Comparison of ENCODE assay signal across 23 cellular contexts in genomic region chr3:180282386-180282785, GRCh38.
DNase-seq lines count a peak whose midpoint lies in the region; ATAC-seq, FAIRE-seq and TF ChIP-seq lines count a peak whose summit lies in the region.
"Had no signal": no experiment of that assay in that cellular context is flagged by ENCODE, and none has a peak within 500 bp of the region (broad histone marks: within the 10 kb centered on the region; RNA-seq: fewer than 3 reads in every experiment).

No MANE protein-coding gene starts in this region.

- H4K20me1 ChIP-seq in mammary epithelial cell (ENCODE audit: insufficient read depth, low read length), result no peaks in the 10 kb centered on the region
- H4K20me1 ChIP-seq: BLaER1 had no signal

- H3K9me3 ChIP-seq in mammary epithelial cell (replicated peaks; ENCODE audit: insufficient read depth, low read length) (no peaks in the 10 kb centered on the region), breast epithelium (no peaks in the 10 kb centered on the region), MG63 (no peaks in the 10 kb centered on the region), suprapubic skin (no peaks in the 10 kb centered on the region)
- H3K9me3 ChIP-seq: BLaER1, Caco-2, HAP-1 had no signal

- no peak for ATAC-seq in HG02970 (IDR thresholded peaks at IDR 0.05; ENCODE audit: low FRiP score, unreplicated experiment)
- ATAC-seq: CD8-positive, alpha-beta T cell; GM12878 had no signal

- H3K4me2 ChIP-seq in mammary epithelial cell (ENCODE audit: insufficient read depth, low read depth, low read length), result no peak overlapping the region
- H3K4me2 ChIP-seq: BLaER1 had no signal

- BruUV-seq in mammary epithelial cell (replicated peaks; lab: Mats Ljungman, UMichigan), result no TSS peak

- dilution Hi-C loops in mammary epithelial cell (cut with HindIII; ENCODE audit: low sequenced_read_pairs), result no loop called here

- H3K79me2 ChIP-seq in mammary epithelial cell (ENCODE audit: insufficient read depth, low read length), result peaks cover 8% of the 10 kb centered on the region

- H2AFZ ChIP-seq in mammary epithelial cell (ENCODE audit: low read depth, low read length), result no peak overlapping the region
- H2AFZ ChIP-seq: GM23248 had no signal

- TF ChIP-seq CTCF in mammary epithelial cell (conservative IDR thresholded peaks at IDR 0.05 in 1 of 2, IDR thresholded peaks at IDR 0.05 in 1 of 2; ENCODE audit: extremely low read depth in 1 of 2, insufficient read depth in 1 of 2, low read depth in 1 of 2, low read length in 2 of 2), result no peak
- TF ChIP-seq CTCF in breast epithelium (IDR thresholded peaks at IDR 0.05), result no peak
- no peak for TF ChIP-seq CTCF in fibroblast of mammary gland (conservative IDR thresholded peaks at IDR 0.05; ENCODE audit: control insufficient read depth, insufficient read depth, low read depth, low read length)
- no peak for TF ChIP-seq CTCF in suprapubic skin (IDR thresholded peaks at IDR 0.05)

- intact Hi-C loops in mammary epithelial cell (cut with micrococcal nuclease) (no loop called here), breast epithelium (cut with DNase I; ENCODE audit: low total_unique reads) (no loop called here)

- TF ChIP-seq POLR2A in breast epithelium (IDR thresholded peaks at IDR 0.05) (no peak), suprapubic skin (IDR thresholded peaks at IDR 0.05) (no peak)

- in situ Hi-C loops in mammary epithelial cell (cut with MboI; ENCODE audit: low sequenced_read_pairs in 2 of 2), result no loop called here

- DNase-seq in mammary epithelial cell, result peak; percentile 37
- DNase-seq in breast epithelium (ENCODE audit: low spot score in 2 of 2), result no peak
- DNase-seq in MG63, result peak; percentile 3
- DNase-seq in fibroblast of mammary gland (ENCODE audit: low read depth), result peak; percentile 14
- DNase-seq in MV-4-11 (lab: John Stamatoyannopoulos, UW), result no peak
- DNase-seq in frontal cortex (ENCODE audit: low spot score in 2 of 2), result no peak
- no peak for DNase-seq in suprapubic skin (ENCODE audit: low spot score in 2 of 2)
- DNase-seq: Caco-2; CD4-positive, CD25-positive, alpha-beta regulatory T cell; CD8-positive, alpha-beta T cell; DMS153; DMS79; EL; GDM1; GM23248 had no signal

- CTCF ChIA-PET in mammary epithelial cell (lab: Charles Lee; ENCODE audit: low non-redundant PET), result no interaction called here

- no peak for TF ChIP-seq EP300 in suprapubic skin (IDR thresholded peaks at IDR 0.05)

- H3K27me3 ChIP-seq in mammary epithelial cell (ENCODE audit: insufficient read depth, low read length) (no peaks in the 10 kb centered on the region), breast epithelium (no peaks in the 10 kb centered on the region), MG63 (no peaks in the 10 kb centered on the region), suprapubic skin (no peaks in the 10 kb centered on the region)
- H3K27me3 ChIP-seq: BLaER1 had no signal

- no peak for FAIRE-seq in frontal cortex (lab: Jason Lieb, UNC)
- FAIRE-seq: A204.1, GM12878, GM19239 had no signal

- H3K4me1 ChIP-seq in mammary epithelial cell (ENCODE audit: insufficient read depth, low read length) (peaks cover 13% of the 10 kb centered on the region), breast epithelium (no peaks in the 10 kb centered on the region), suprapubic skin (no peaks in the 10 kb centered on the region)
- H3K4me1 ChIP-seq: BLaER1, Caco-2, HAP-1 had no signal

- no peak overlapping the region for H3K9ac ChIP-seq in mammary epithelial cell (ENCODE audit: insufficient read depth, low read length)
- H3K9ac ChIP-seq: BLaER1, GM23248 had no signal

- no peaks in the 10 kb centered on the region for H3K36me3 ChIP-seq in mammary epithelial cell (ENCODE audit: insufficient read depth, low read length)
- no peaks in the 10 kb centered on the region for H3K36me3 ChIP-seq in breast epithelium
- H3K36me3 ChIP-seq in MG63, result no peaks in the 10 kb centered on the region
- H3K36me3 ChIP-seq in suprapubic skin, result no peaks in the 10 kb centered on the region
- H3K36me3 ChIP-seq: BLaER1, HAP-1 had no signal

- H3K4me3 ChIP-seq in mammary epithelial cell (replicated peaks in 1 of 3; ENCODE audit: insufficient read depth in 1 of 3, low read depth in 2 of 3, low read length in 3 of 3), result no peak overlapping the region
- H3K4me3 ChIP-seq in breast epithelium, result no peak overlapping the region
- H3K4me3 ChIP-seq in MG63, result no peak overlapping the region
- H3K4me3 ChIP-seq in fibroblast of mammary gland (ENCODE audit: control insufficient read depth, low read depth, low read length), result no peak overlapping the region
- H3K4me3 ChIP-seq in suprapubic skin, result no peak overlapping the region
- H3K4me3 ChIP-seq: BLaER1, GM12878, GM23248, HAP-1 had no signal

- no peak overlapping the region for H3K27ac ChIP-seq in mammary epithelial cell (ENCODE audit: insufficient read depth, low read depth, low read length)
- H3K27ac ChIP-seq in breast epithelium, result no peak overlapping the region
- no peak overlapping the region for H3K27ac ChIP-seq in suprapubic skin
- H3K27ac ChIP-seq: 22Rv1, BLaER1, C4-2B, GM23248 had no signal

Comparison
In these comparisons a context has a peak if more than half of its experiments do, and no peak if none do; other contexts are left out.
1. DNase-seq: peak in mammary epithelial cell (single experiment), MG63 (single experiment) and fibroblast of mammary gland (single experiment); none in breast epithelium (0 of 2), MV-4-11 (single experiment), frontal cortex (0 of 2) and suprapubic skin (0 of 2).